ENCODE assay signal across 1 cellular context in genomic region chr19:4103073-4103418, GRCh38.
TF ChIP-seq lines count a peak whose summit lies in the region.

No MANE protein-coding gene starts in this region.

TF ChIP-seq in H1, 55 proteins besides CTCF, POLR2A, EP300 and RAD21:
- TF ChIP-seq CHD2 (IDR thresholded peaks at IDR 0.05; ENCODE audit: low read length) (no peak), MAFK (IDR thresholded peaks at IDR 0.05; ENCODE audit: low read depth, low read length) (no peak), CREB1 (IDR thresholded peaks at IDR 0.05) (no peak), SUZ12 (IDR thresholded peaks at IDR 0.05; ENCODE audit: low read length) (no peak), KDM1A (IDR thresholded peaks at IDR 0.05; ENCODE audit: borderline replicate concordance, low read length) (no peak), CEBPB (IDR thresholded peaks at IDR 0.05; ENCODE audit: low read depth, low read length) (no peak), NRF1 (IDR thresholded peaks at IDR 0.05; ENCODE audit: low read depth, low read length) (no peak), SIRT6 (IDR thresholded peaks at IDR 0.05; ENCODE audit: low read length) (no peak), ATF3 (IDR thresholded peaks at IDR 0.05; ENCODE audit: insufficient read depth, low read depth, low read length) (no peak), MAX (IDR thresholded peaks at IDR 0.05) (no peak)
- TF ChIP-seq, protein P1, sequence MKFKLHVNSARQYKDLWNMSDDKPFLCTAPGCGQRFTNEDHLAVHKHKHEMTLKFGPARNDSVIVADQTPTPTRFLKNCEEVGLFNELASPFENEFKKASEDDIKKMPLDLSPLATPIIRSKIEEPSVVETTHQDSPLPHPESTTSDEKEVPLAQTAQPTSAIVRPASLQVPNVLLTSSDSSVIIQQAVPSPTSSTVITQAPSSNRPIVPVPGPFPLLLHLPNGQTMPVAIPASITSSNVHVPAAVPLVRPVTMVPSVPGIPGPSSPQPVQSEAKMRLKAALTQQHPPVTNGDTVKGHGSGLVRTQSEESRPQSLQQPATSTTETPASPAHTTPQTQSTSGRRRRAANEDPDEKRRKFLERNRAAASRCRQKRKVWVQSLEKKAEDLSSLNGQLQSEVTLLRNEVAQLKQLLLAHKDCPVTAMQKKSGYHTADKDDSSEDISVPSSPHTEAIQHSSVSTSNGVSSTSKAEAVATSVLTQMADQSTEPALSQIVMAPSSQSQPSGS (IDR thresholded peaks at IDR 0.05; ENCODE audit: low read length), result no peak
